16 cellular contexts compared by ENCODE assay signal in genomic region chr16:11635127-11635652, GRCh38. TPM values are rescaled to one million over a fixed set of nuclear protein-coding genes. Genes with fewer than 3 reads are reported as not detected.
DNase-seq lines count a peak whose midpoint lies in the region; TF ChIP-seq lines count a peak whose summit lies in the region.
"Had no signal": no experiment of that assay in that cellular context is flagged by ENCODE, and none has a peak within 500 bp of the region (broad histone marks: within the 10 kb centered on the region; RNA-seq: fewer than 3 reads in every experiment).

No MANE protein-coding gene starts in this region.

- peaks cover 48% of the 10 kb centered on the region for H3K4me1 Mint-ChIP-seq in nephron

- no peaks in the 10 kb centered on the region for H3K9me3 ChIP-seq in hepatocyte (ENCODE audit: low read depth)
- H3K9me3 ChIP-seq in vagina: no peaks in the 10 kb centered on the region

- H3K9me3 Mint-ChIP-seq in nephron: no peaks in the 10 kb centered on the region
- H3K9me3 Mint-ChIP-seq: CD4-positive, alpha-beta memory T cell had no signal

- 93% methylated on average over 9 of the region's 10 CpGs for WGBS in hepatocyte (ENCODE audit: low lambda C conversion rate, missing lambda C conversion rate)

- H3K27me3 ChIP-seq in hepatocyte (no peaks in the 10 kb centered on the region), vagina (no peaks in the 10 kb centered on the region)

- peaks cover 4% of the 10 kb centered on the region for H3K27me3 Mint-ChIP-seq in nephron (ENCODE audit: low read depth)
- H3K27me3 Mint-ChIP-seq: CD4-positive, alpha-beta memory T cell had no signal

- TF ChIP-seq CTCF in hepatocyte (IDR thresholded peaks at IDR 0.05; ENCODE audit: poor library complexity) (no peak), nephron (IDR thresholded peaks at IDR 0.05; ENCODE audit: unreplicated experiment in 3 of 3) (no peak), vagina (IDR thresholded peaks at IDR 0.05) (no peak)

- H3K27ac Mint-ChIP-seq in nephron: peak overlapping the region in 2 of 3 experiments; percentile 6 to 51
- H3K27ac Mint-ChIP-seq: CD4-positive, alpha-beta memory T cell had no signal

- no peaks in the 10 kb centered on the region for H4K20me1 ChIP-seq in hepatocyte (ENCODE audit: insufficient read depth, poor library complexity, severe bottlenecking)

- H2AFZ ChIP-seq in hepatocyte: no peak overlapping the region

- H3K36me3 Mint-ChIP-seq in nephron (ENCODE audit: low read depth): no peaks in the 10 kb centered on the region
- H3K36me3 Mint-ChIP-seq: CD4-positive, alpha-beta memory T cell had no signal

- no peaks in the 10 kb centered on the region for H3K79me2 ChIP-seq in hepatocyte

- no peak for TF ChIP-seq POLR2A in vagina (IDR thresholded peaks at IDR 0.05)

- H3K9me2 ChIP-seq in hepatocyte (replicated peaks; ENCODE audit: insufficient read depth): no peaks in the 10 kb centered on the region

- peaks cover 22% of the 10 kb centered on the region for H3K4me1 ChIP-seq in hepatocyte (ENCODE audit: insufficient read depth)
- peaks cover 25% of the 10 kb centered on the region for H3K4me1 ChIP-seq in vagina

- H3K4me2 ChIP-seq in hepatocyte: no peak overlapping the region

- peak overlapping the region; percentile 75 for H3K27ac ChIP-seq in hepatocyte
- peak overlapping the region; percentile 10 for H3K27ac ChIP-seq in vagina
- H3K27ac ChIP-seq in substantia nigra (ENCODE audit: low read depth, low read length, poor library complexity, severe bottlenecking): no peak overlapping the region

- intact Hi-C loops in vagina (cut with DNase I): no loop called here

- peak; percentile 49 for DNase-seq in NCI-H146 (lab: John Stamatoyannopoulos, UW)
- DNase-seq in NCI-H146 treated with DMSO at 0.1 percent for 48 hours (lab: John Stamatoyannopoulos, UW; ENCODE audit: unreplicated experiment): no peak
- no peak for DNase-seq in hepatocyte (ENCODE audit: low spot score)
- DNase-seq in vagina (ENCODE audit: extremely low spot score in 2 of 2): no peak
- no peak for DNase-seq in substantia nigra (lab: John Stamatoyannopoulos, UW)
- DNase-seq in NCI-H187 treated with DMSO at 0.1 percent for 48 hours (lab: John Stamatoyannopoulos, UW): no peak
- no peak for DNase-seq in SKM-1 (lab: John Stamatoyannopoulos, UW; ENCODE audit: unreplicated experiment)
- DNase-seq: CD4-positive, alpha-beta memory T cell; KG1; NCI-H1048; NCI-H1694; NCI-H2107; NCI-H2227 treated with DMSO at 0.1 percent for 48 hours; NCI-H524 treated with DMSO at 0.1 percent for 48 hours; SHP77 had no signal

- H3K4me3 Mint-ChIP-seq in nephron: no peak overlapping the region
- H3K4me3 Mint-ChIP-seq: CD4-positive, alpha-beta memory T cell had no signal

- H3K4me3 ChIP-seq in hepatocyte (no peak overlapping the region), vagina (no peak overlapping the region)

- H3K36me3 ChIP-seq in hepatocyte (replicated peaks; ENCODE audit: insufficient read depth, low read depth): no peaks in the 10 kb centered on the region
- H3K36me3 ChIP-seq in vagina: no peaks in the 10 kb centered on the region

RNA-seq across cellular contexts. Expression of gene SNN, which starts 33.1 kb away (rescaled TPM):
- total RNA-seq in hepatocyte (18.8 and 18.9 TPM in 2 replicates), vagina (23.1 TPM)
- polyA plus RNA-seq in hepatocyte: 16.4 and 16.7 TPM in 2 replicates

RNA-seq across cellular contexts. Expression of gene LITAF, which starts 48.5 kb away (rescaled TPM):
- total RNA-seq in hepatocyte (65.6 and 78.9 TPM in 2 replicates), vagina (111 TPM)
- 119 and 134 TPM in 2 replicates for polyA plus RNA-seq in hepatocyte
